In the genomic region with DNA sequence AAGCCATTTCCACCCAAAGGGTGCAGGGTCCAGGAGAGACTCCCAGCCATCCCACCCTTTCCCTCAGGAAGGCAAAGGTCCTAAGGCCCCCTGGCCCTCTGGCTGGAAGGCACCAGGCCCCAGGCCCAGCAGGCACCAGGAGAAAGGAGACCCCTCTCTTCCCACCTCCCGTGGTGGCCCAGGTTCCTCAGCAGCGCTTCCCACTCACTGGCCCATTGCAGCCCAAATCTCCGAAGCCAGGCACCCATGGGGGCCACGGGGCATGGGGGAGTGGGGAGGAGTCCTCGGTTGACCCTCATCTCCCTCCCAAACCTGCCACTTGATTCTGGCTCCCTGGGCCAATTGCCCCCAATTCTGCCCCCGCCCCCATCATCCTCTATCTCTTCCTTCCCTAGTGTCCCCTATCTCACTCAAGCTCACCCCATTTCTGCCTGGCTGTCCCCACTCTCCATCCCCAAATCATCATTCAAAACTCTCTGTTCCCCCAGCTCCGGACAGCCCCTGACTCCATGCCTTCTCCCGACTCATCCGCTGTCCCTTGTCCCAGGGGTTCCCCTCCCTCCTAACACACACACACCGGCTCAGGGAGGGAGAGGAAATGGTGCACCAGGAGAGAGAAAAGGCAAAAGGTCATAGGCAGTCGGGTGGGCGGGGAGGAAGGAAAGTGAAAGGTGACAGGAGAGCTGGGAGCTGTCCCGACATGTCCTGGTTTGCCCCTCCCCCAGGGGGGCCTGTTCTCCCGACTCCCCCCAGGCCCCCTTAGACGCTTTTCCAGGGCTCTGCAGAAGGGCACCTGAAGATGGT, we compare ENCODE assay signal across 10 cellular contexts. TPM values are rescaled to one million over a fixed set of nuclear protein-coding genes. Genes with fewer than 3 reads are reported as not detected.
DNase-seq lines count a peak whose midpoint lies in the region; ATAC-seq and TF ChIP-seq lines count a peak whose summit lies in the region.
"Had no signal": no experiment of that assay in that cellular context is flagged by ENCODE, and none has a peak within 500 bp of the region (broad histone marks: within the 10 kb centered on the region; RNA-seq: fewer than 3 reads in every experiment).

No MANE protein-coding gene starts in this region.

- DNase-seq in activated T-cell treated with anti-CD3 and anti-CD28 coated beads, Interleukin-2, amount 50 U/mL, for 4 hours: no peak
- DNase-seq in activated T-cell treated with anti-CD3 and anti-CD28 coated beads for 4 hours (no peak), astrocyte of the cerebellum (ENCODE audit: low read depth) (no peak), lower lobe of right lung (no peak), type B pancreatic cell (ENCODE audit: extremely low spot score, unreplicated experiment) (no peak), NCI-H146 (lab: John Stamatoyannopoulos, UW) (no peak), NOMO-1 treated with DMSO at 0.1 percent for 48 hours (lab: John Stamatoyannopoulos, UW; ENCODE audit: unreplicated experiment) (no peak)

- intact Hi-C loops in lower lobe of right lung (cut with DNase I): no loop called here

- no peaks in the 10 kb centered on the region for H3K9me3 Mint-ChIP-seq in activated T-cell treated with anti-CD3 and anti-CD28 coated beads, Interleukin-2, amount 50 U/mL, for 4 hours
- H3K9me3 Mint-ChIP-seq in type B pancreatic cell: no peaks in the 10 kb centered on the region

- no peak overlapping the region for H3K27ac Mint-ChIP-seq in type B pancreatic cell

- TF ChIP-seq CTCF in astrocyte of the cerebellum (IDR thresholded peaks at IDR 0.05; ENCODE audit: low read depth, low read length, missing control alignments): no peak
- TF ChIP-seq CTCF in lower lobe of right lung (IDR thresholded peaks at IDR 0.05): no peak
- TF ChIP-seq CTCF in type B pancreatic cell (conservative IDR thresholded peaks at IDR 0.05): no peak

- peak overlapping the region; percentile 92 for H3K4me3 Mint-ChIP-seq in activated T-cell treated with anti-CD3 and anti-CD28 coated beads, Interleukin-2, amount 50 U/mL, for 4 hours
- H3K4me3 Mint-ChIP-seq in type B pancreatic cell: peak overlapping the region; percentile 91

- H3K27me3 Mint-ChIP-seq in activated T-cell treated with anti-CD3 and anti-CD28 coated beads, Interleukin-2, amount 50 U/mL, for 4 hours (ENCODE audit: low read depth): peaks cover 3% of the 10 kb centered on the region
- peaks cover 17% of the 10 kb centered on the region for H3K27me3 Mint-ChIP-seq in type B pancreatic cell

- H3K4me3 ChIP-seq in astrocyte of the cerebellum (ENCODE audit: low read depth, low read length): peak overlapping the region; percentile 73
- peak overlapping the region; percentile 59 for H3K4me3 ChIP-seq in lower lobe of right lung

- peak in 1 of 2 donors; percentile 4 for ATAC-seq in activated T-cell treated with anti-CD3 and anti-CD28 coated beads, Interleukin-2, amount 50 U/mL, for 4 hours
- ATAC-seq in lower lobe of right lung (peak; percentile 1 to 5), HG02970 (IDR thresholded peaks at IDR 0.05; ENCODE audit: low FRiP score, unreplicated experiment) (no peak)

- no peaks in the 10 kb centered on the region for H3K36me3 ChIP-seq in lower lobe of right lung

- peaks cover 23% of the 10 kb centered on the region for H3K36me3 Mint-ChIP-seq in activated T-cell treated with anti-CD3 and anti-CD28 coated beads, Interleukin-2, amount 50 U/mL, for 4 hours (ENCODE audit: insufficient read depth)
- H3K36me3 Mint-ChIP-seq in type B pancreatic cell: no peaks in the 10 kb centered on the region

- peaks cover 26% of the 10 kb centered on the region for H3K4me1 ChIP-seq in lower lobe of right lung

- H3K4me1 Mint-ChIP-seq in activated T-cell treated with anti-CD3 and anti-CD28 coated beads, Interleukin-2, amount 50 U/mL, for 4 hours (ENCODE audit: low read depth): peaks cover 44% of the 10 kb centered on the region
- H3K4me1 Mint-ChIP-seq in type B pancreatic cell (ENCODE audit: unreplicated experiment): peaks cover 20% of the 10 kb centered on the region

- H3K27ac ChIP-seq in lower lobe of right lung: peak overlapping the region; percentile 67

- H3K9me3 ChIP-seq in lower lobe of right lung: no peaks in the 10 kb centered on the region

- in situ Hi-C loops in astrocyte of the cerebellum (cut with HindIII; ENCODE audit: low sequenced_read_pairs): no loop called here

- peaks cover 25% of the 10 kb centered on the region for H3K27me3 ChIP-seq in lower lobe of right lung (ENCODE audit: low read depth)

RNA-seq across cellular contexts. Expression of gene LIF, which starts 1.2 kb away (rescaled TPM):
- 100 to 1,000 TPM; 226 to 440 (median 307) TPM for total RNA-seq in activated T-cell treated with anti-CD3 and anti-CD28 coated beads, Interleukin-2, amount 50 U/mL, for 4 hours
- total RNA-seq in lower lobe of right lung (3.1 TPM), type B pancreatic cell (ENCODE audit: low replicate concordance) (3.8 and 9.8 TPM in 2 replicates)
- total RNA-seq: temporal lobe had no signal

RNA-seq across cellular contexts. Expression of gene OSM, which starts 21.3 kb away (rescaled TPM):
- total RNA-seq in activated T-cell treated with anti-CD3 and anti-CD28 coated beads, Interleukin-2, amount 50 U/mL, for 4 hours: 10 to 100 TPM; 18.4 to 30.7 (median 22.2) TPM
- total RNA-seq in lower lobe of right lung: 1.1 TPM
- total RNA-seq in type B pancreatic cell (ENCODE audit: low replicate concordance): not detected in 2 replicates
- total RNA-seq: dermis microvascular lymphatic vessel endothelial cell had no signal

RNA-seq across cellular contexts. Expression of gene CASTOR1, which starts 43.9 kb away (rescaled TPM):
- 1 to 10 TPM; 1.1 to 2.9 (median 2.4) TPM for total RNA-seq in activated T-cell treated with anti-CD3 and anti-CD28 coated beads, Interleukin-2, amount 50 U/mL, for 4 hours
- total RNA-seq in lower lobe of right lung (16.2 TPM), type B pancreatic cell (ENCODE audit: low replicate concordance) (11.4 TPM in 2 replicates)

Comparison
In these comparisons a context has a peak if more than half of its experiments do, and no peak if none do; other contexts are left out.
1. RNA of gene LIF, which starts 1.2 kb away (total RNA-seq): 226 to 440 TPM in activated T-cell treated with anti-CD3 and anti-CD28 coated beads, Interleukin-2, amount 50 U/mL, for 4 hours; 3.8 to 9.8 TPM in type B pancreatic cell and 3.1 TPM in lower lobe of right lung (single experiment); every median in the first group is over 10 times any median in the second.